Comparison of ENCODE assay signal across 8 cellular contexts in genomic region chr3:155870133-155870944, GRCh38. TPM values are rescaled to one million over a fixed set of nuclear protein-coding genes. Genes with fewer than 3 reads are reported as not detected.
DNase-seq lines count a peak whose midpoint lies in the region; ATAC-seq and TF ChIP-seq lines count a peak whose summit lies in the region.

Gene GMPS, plus strand, starts transcription at chr3:155870650. Its CDS starts 221 bp downstream, at chr3:155870871.

- TF ChIP-seq CTCF in OCI-LY3 (IDR thresholded peaks at IDR 0.05; ENCODE audit: low read depth, low read length), result peak; percentile 37

- H3K4me3 ChIP-seq in OCI-LY3 (ENCODE audit: low read length) (peak within 1 kb of the TSS; percentile 99), mononuclear cell (ENCODE audit: low read length) (peak within 1 kb of the TSS; percentile 87)

- H3K4me2 ChIP-seq in OCI-LY3 (ENCODE audit: low read length), result peak within 1 kb of the TSS; percentile 95

- H4K20me1 ChIP-seq in OCI-LY3 (ENCODE audit: insufficient read depth, low read length), result peaks cover 36% of the 10 kb centered on the region

- no peaks in the 10 kb centered on the region for H3K36me3 ChIP-seq in OCI-LY3 (replicated peaks; ENCODE audit: low read depth, low read length)

- H2AFZ ChIP-seq in OCI-LY3 (ENCODE audit: low read depth, low read length), result peak within 1 kb of the TSS; percentile 88

- H3K79me2 ChIP-seq in OCI-LY3 (ENCODE audit: low read length), result peaks cover 49% of the 10 kb centered on the region

- H3K9me3 ChIP-seq in OCI-LY3 (ENCODE audit: insufficient read depth, low read length), result no peaks in the 10 kb centered on the region
- H3K9me3 ChIP-seq in mononuclear cell (ENCODE audit: low read depth, low read length), result no peaks in the 10 kb centered on the region

- H3K4me1 ChIP-seq in OCI-LY3 (ENCODE audit: low read length) (peaks cover 18% of the 10 kb centered on the region), mononuclear cell (ENCODE audit: insufficient read depth, low read length) (peaks cover 24% of the 10 kb centered on the region)

- ATAC-seq in GM21526 (IDR thresholded peaks at IDR 0.05; ENCODE audit: low FRiP score, unreplicated experiment), result peak; percentile 92

- H3K9ac ChIP-seq in OCI-LY3 (ENCODE audit: low read length), result peak within 1 kb of the TSS; percentile 96

- DNase-seq in DMS 273 treated with DMSO at 0.1 percent for 48 hours (lab: John Stamatoyannopoulos, UW), result peak; percentile 98
- peak; percentile 82 for DNase-seq in HuH-7.5 (ENCODE audit: low spot score)
- peak; percentile 88 for DNase-seq in activated T-cell treated with anti-CD3 and anti-CD28 coated beads for 1 hour (ENCODE audit: low read depth)
- peak; percentile 86 for DNase-seq in epidermal melanocyte (ENCODE audit: insufficient read length, low spot score)
- peak; percentile 80 to 89 for DNase-seq in stimulated activated CD8-positive, alpha-beta memory T cell treated with anti-CD3 and anti-CD28 coated beads, Interleukin-4, amount 100 ng/mL, for 1 hour (ENCODE audit: low read depth in 2 of 2, low spot score in 1 of 2)

- H3K27me3 ChIP-seq in OCI-LY3 (ENCODE audit: low read depth, low read length), result no peaks in the 10 kb centered on the region
- H3K27me3 ChIP-seq in mononuclear cell (ENCODE audit: insufficient read depth, low read length), result no peaks in the 10 kb centered on the region

- peak within 1 kb of the TSS; percentile 76 for H3K27ac ChIP-seq in OCI-LY3 (ENCODE audit: low read length)

RNA-seq across cellular contexts. Expression of gene GMPS, which starts in this region (rescaled TPM):
- 43.6 TPM for total RNA-seq in mononuclear cell

Comparison
In these comparisons a context has a peak if more than half of its experiments do, and no peak if none do; other contexts are left out.
1. Peak in every context shown above with its lines: DNase-seq, ATAC-seq, H3K4me3 ChIP-seq and H3K27ac ChIP-seq.